Comparison of ENCODE assay signal across 1 cellular context in genomic region chr18:13538630-13539029, GRCh38.
TF ChIP-seq lines count a peak whose summit lies in the region.

No MANE protein-coding gene starts in this region.

TF ChIP-seq in GM23338, 12 proteins besides CTCF, POLR2A, EP300 and RAD21 (continued from another document):
- TF ChIP-seq, protein P1, sequence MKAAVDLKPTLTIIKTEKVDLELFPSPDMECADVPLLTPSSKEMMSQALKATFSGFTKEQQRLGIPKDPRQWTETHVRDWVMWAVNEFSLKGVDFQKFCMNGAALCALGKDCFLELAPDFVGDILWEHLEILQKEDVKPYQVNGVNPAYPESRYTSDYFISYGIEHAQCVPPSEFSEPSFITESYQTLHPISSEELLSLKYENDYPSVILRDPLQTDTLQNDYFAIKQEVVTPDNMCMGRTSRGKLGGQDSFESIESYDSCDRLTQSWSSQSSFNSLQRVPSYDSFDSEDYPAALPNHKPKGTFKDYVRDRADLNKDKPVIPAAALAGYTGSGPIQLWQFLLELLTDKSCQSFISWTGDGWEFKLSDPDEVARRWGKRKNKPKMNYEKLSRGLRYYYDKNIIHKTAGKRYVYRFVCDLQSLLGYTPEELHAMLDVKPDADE (IDR thresholded peaks at IDR 0.05) = no peak
- TF ChIP-seq, protein P2, sequence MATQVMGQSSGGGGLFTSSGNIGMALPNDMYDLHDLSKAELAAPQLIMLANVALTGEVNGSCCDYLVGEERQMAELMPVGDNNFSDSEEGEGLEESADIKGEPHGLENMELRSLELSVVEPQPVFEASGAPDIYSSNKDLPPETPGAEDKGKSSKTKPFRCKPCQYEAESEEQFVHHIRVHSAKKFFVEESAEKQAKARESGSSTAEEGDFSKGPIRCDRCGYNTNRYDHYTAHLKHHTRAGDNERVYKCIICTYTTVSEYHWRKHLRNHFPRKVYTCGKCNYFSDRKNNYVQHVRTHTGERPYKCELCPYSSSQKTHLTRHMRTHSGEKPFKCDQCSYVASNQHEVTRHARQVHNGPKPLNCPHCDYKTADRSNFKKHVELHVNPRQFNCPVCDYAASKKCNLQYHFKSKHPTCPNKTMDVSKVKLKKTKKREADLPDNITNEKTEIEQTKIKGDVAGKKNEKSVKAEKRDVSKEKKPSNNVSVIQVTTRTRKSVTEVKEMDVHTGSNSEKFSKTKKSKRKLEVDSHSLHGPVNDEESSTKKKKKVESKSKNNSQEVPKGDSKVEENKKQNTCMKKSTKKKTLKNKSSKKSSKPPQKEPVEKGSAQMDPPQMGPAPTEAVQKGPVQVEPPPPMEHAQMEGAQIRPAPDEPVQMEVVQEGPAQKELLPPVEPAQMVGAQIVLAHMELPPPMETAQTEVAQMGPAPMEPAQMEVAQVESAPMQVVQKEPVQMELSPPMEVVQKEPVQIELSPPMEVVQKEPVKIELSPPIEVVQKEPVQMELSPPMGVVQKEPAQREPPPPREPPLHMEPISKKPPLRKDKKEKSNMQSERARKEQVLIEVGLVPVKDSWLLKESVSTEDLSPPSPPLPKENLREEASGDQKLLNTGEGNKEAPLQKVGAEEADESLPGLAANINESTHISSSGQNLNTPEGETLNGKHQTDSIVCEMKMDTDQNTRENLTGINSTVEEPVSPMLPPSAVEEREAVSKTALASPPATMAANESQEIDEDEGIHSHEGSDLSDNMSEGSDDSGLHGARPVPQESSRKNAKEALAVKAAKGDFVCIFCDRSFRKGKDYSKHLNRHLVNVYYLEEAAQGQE (IDR thresholded peaks at IDR 0.05; ENCODE audit: unreplicated experiment) = no peak
- no peak for TF ChIP-seq CREB1 (CRISPR knock-in tag; IDR thresholded peaks at IDR 0.05; ENCODE audit: low read depth)
- no peak for TF ChIP-seq NANOG (IDR thresholded peaks at IDR 0.05; ENCODE audit: borderline replicate concordance)
- no peak for TF ChIP-seq JUNB (IDR thresholded peaks at IDR 0.05; ENCODE audit: unreplicated experiment)
- TF ChIP-seq POLR2AphosphoS5 (IDR thresholded peaks at IDR 0.05; ENCODE audit: low read depth) = no peak
- no peak for TF ChIP-seq ZNF114 (CRISPR knock-in tag; IDR thresholded peaks at IDR 0.05)
- no peak for TF ChIP-seq STAT1 (IDR thresholded peaks at IDR 0.05; ENCODE audit: unreplicated experiment)
TF ChIP-seq in GM23338: peak in this region for 0.
